In the genomic region with DNA sequence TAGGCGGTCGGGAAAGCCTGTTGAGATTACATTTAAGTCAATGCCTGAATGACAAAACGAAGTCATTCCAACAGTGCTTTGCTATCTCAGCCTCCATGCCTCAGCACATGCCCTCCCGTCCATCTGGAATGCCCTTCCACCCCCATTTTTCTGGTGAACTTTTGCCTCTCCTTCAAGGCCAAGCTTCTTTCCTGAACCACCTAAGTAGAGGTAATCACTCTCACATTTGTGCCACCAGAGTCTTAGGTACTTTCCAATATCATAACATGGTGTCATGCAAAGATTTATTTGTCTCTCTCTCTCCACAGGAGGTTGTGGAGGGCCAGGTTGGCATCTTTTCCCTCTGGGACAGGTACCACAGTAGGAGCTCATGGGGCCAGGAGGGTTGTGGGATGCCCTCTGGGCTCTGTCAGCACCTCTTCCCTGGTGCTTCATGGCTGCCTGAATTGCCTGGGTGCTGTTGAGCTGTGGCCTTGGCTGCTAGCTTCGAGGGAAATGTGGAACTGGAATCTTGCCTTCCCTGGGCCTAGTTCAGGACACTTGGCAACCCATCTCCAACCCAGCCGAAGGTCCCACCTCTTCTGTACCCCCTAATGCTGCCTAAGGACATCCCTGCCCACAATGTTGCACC, we compare ENCODE assay signal across 24 cellular contexts. TPM values are rescaled to one million over a fixed set of nuclear protein-coding genes. Genes with fewer than 3 reads are reported as not detected.
"Had no signal": no experiment of that assay in that cellular context is flagged by ENCODE, and none has a peak within 500 bp of the region (broad histone marks: within the 10 kb centered on the region; RNA-seq: fewer than 3 reads in every experiment).

No MANE protein-coding gene starts in this region.

- H3K36me3 ChIP-seq: upper lobe of left lung had no signal

- H3K4me3 Mint-ChIP-seq: activated CD4-positive, alpha-beta T cell treated with anti-CD3 and anti-CD28 coated beads, Interleukin-2, amount 10 ng/mL, durations not matched to agents 24 days and 14 days; activated CD8-positive, alpha-beta T cell treated with anti-CD3 and anti-CD28 coated beads for 36 hours; activated T-helper 17 cell treated with anti-CD3 and anti-CD28 coated beads, Interleukin-2, amount 50 U/mL, for 72 hours; mesothelial cell of epicardium; nephron progenitor cell; stimulated activated naive CD8-positive, alpha-beta T cell treated with anti-CD3 and anti-CD28 coated beads, Interleukin-15, amount 100 ng/mL, for 72 hours had no signal

- ATAC-seq: activated CD8-positive, alpha-beta T cell treated with anti-CD3 and anti-CD28 coated beads for 36 hours; activated T-helper 17 cell treated with anti-CD3 and anti-CD28 coated beads, Interleukin-2, amount 50 U/mL, for 72 hours; stimulated activated naive CD8-positive, alpha-beta T cell treated with anti-CD3 and anti-CD28 coated beads, Interleukin-15, amount 100 ng/mL, for 72 hours had no signal

- H3K27ac ChIP-seq: epithelial cell of prostate, upper lobe of left lung had no signal

- DNase-seq: activated CD4-positive, alpha-beta T cell treated with anti-CD3 and anti-CD28 coated beads, Interleukin-2, amount 10 ng/mL, durations not matched to agents 24 days and 14 days; activated CD8-positive, alpha-beta T cell treated with anti-CD3 and anti-CD28 coated beads for 36 hours; activated naive CD4-positive, alpha-beta T cell; activated T-cell treated with anti-CD3 and anti-CD28 coated beads, Interleukin-2, amount 50 U/mL, for 1 hour; aorta; cerebellar nuclear complex; dermis blood vessel endothelial cell; effector memory CD4-positive, alpha-beta T cell; foreskin fibroblast; nephron progenitor cell; stimulated activated CD4-positive, alpha-beta T cell treated with anti-CD3 and anti-CD28 coated beads, Interleukin-4, amount 100 ng/mL, for 1 hour; stimulated activated naive CD8-positive, alpha-beta T cell treated with anti-CD3 and anti-CD28 coated beads, Interleukin-15, amount 100 ng/mL, for 72 hours; T1000; upper lobe of left lung had no signal

- H3K4me3 ChIP-seq: lung, upper lobe of left lung had no signal

- H3K9me3 ChIP-seq: upper lobe of left lung had no signal

- FAIRE-seq: bronchial epithelial cell, keratinocyte had no signal

- H3K27ac Mint-ChIP-seq: activated CD4-positive, alpha-beta T cell treated with anti-CD3 and anti-CD28 coated beads, Interleukin-2, amount 10 ng/mL, durations not matched to agents 24 days and 14 days; activated CD8-positive, alpha-beta T cell treated with anti-CD3 and anti-CD28 coated beads for 36 hours; activated T-helper 17 cell treated with anti-CD3 and anti-CD28 coated beads, Interleukin-2, amount 50 U/mL, for 72 hours; mesothelial cell of epicardium; nephron progenitor cell; progenitor cell of endocrine pancreas; stimulated activated naive CD8-positive, alpha-beta T cell treated with anti-CD3 and anti-CD28 coated beads, Interleukin-15, amount 100 ng/mL, for 72 hours had no signal

- H3K9me3 Mint-ChIP-seq: activated CD8-positive, alpha-beta T cell treated with anti-CD3 and anti-CD28 coated beads for 36 hours; activated T-helper 17 cell treated with anti-CD3 and anti-CD28 coated beads, Interleukin-2, amount 50 U/mL, for 72 hours; mesothelial cell of epicardium; nephron progenitor cell; stimulated activated naive CD8-positive, alpha-beta T cell treated with anti-CD3 and anti-CD28 coated beads, Interleukin-15, amount 100 ng/mL, for 72 hours had no signal

- H3K36me3 Mint-ChIP-seq: mesothelial cell of epicardium had no signal

RNA-seq across cellular contexts. Expression of a gene that starts 5.7 kb away (rescaled TPM):
- total RNA-seq: activated CD4-positive, alpha-beta T cell treated with anti-CD3 and anti-CD28 coated beads, Interleukin-2, amount 10 ng/mL, durations not matched to agents 24 days and 14 days; activated CD8-positive, alpha-beta T cell treated with anti-CD3 and anti-CD28 coated beads for 36 hours; activated T-helper 17 cell treated with anti-CD3 and anti-CD28 coated beads, Interleukin-2, amount 50 U/mL, for 72 hours; bronchial epithelial cell; dermis blood vessel endothelial cell; glomerular endothelial cell; lung; mesothelial cell of epicardium; osteoblast; progenitor cell of endocrine pancreas; T-helper 1 cell treated with Interleukin-12 subunit alpha and Interleukin-12 subunit beta and Interleukin-4 antibody, amounts not matched to agents 30 ng/mL and 1 ng/mL, for 36 hours had no signal
- polyA plus RNA-seq: keratinocyte, lung had no signal
